Comparison of ENCODE assay signal across 8 cellular contexts in the genomic region with DNA sequence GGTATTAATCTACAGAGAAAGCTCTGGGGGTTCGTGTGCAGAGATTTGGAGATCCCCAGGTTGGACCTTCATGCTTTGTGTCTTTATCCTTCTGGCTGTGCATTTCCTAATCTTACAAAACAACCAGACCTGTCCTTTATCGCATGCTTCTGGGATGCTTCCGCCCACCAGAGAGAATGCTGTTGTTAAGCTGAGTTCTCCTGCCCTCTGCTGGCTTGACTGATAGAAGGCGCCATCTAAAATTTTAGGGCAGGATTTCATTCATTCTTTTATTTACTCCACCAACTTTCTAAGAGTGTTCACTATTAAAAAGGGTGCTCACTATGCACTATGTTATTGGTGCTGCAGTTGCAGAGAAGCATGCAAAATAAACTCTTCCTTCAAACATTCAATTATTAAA. TPM values are rescaled to one million over a fixed set of nuclear protein-coding genes. Genes with fewer than 3 reads are reported as not detected.
A peak's percentile ranks its signal among the peaks of the same experiment; 100 is the strongest.
DNase-seq lines count a peak whose midpoint lies in the region; ATAC-seq and TF ChIP-seq lines count a peak whose summit lies in the region.

No MANE protein-coding gene starts in this region.

- POLR2A ChIA-PET in IMR-90 (lab: Charles Lee; ENCODE audit: unreplicated experiment): interaction anchor here (1.7 kb wide), 1 partner anchor 360 kb away, joined by 5 read pairs; no protein-coding TSS in a partner anchor

- H3K9ac ChIP-seq in IMR-90 (ENCODE audit: low read depth, low read length): no peak overlapping the region

- H3K56ac ChIP-seq in IMR-90 (ENCODE audit: extremely low read depth, insufficient read depth, low read length): no peak overlapping the region

- no peak overlapping the region for H2AK5ac ChIP-seq in IMR-90 (ENCODE audit: low read depth, low read length)

- DNase-seq in ELR (ENCODE audit: low read depth): peak; percentile 72
- DNase-seq in IMR-90: peak; percentile 67
- DNase-seq in RPMI7951 (ENCODE audit: low read depth): peak; percentile 46
- DNase-seq in cerebellar cortex (ENCODE audit: low spot score): peak; percentile 24
- peak; percentile 87 for DNase-seq in left kidney (ENCODE audit: low read depth, low spot score)
- peak; percentile 37 for DNase-seq in stomach
- no peak for DNase-seq in activated CD4-positive, CD25-positive, alpha-beta regulatory T cell treated with anti-CD3 and anti-CD28 coated beads, Interleukin-2, amount 50 U/mL, for 72 hours

- TF ChIP-seq CTCF in IMR-90 (conservative IDR thresholded peaks at IDR 0.05; ENCODE audit: low read depth, low read length) (peak; percentile 88), stomach (IDR thresholded peaks at IDR 0.05) (peak in 5 of 7 experiments; percentile 25 to 65 (median 43))

- H4K5ac ChIP-seq in IMR-90 (ENCODE audit: low read depth, low read length): no peak overlapping the region

- H3K18ac ChIP-seq in IMR-90 (ENCODE audit: low read depth, low read length): no peak overlapping the region

- H2BK5ac ChIP-seq in IMR-90 (ENCODE audit: low read depth, low read length, poor library complexity, severe bottlenecking): no peak overlapping the region

- H3K4me1 ChIP-seq in IMR-90 (ENCODE audit: control insufficient read depth, insufficient read depth, low read length): no peaks in the 10 kb centered on the region
- peaks cover 0 to 12% (median 7%) of the 10 kb centered on the region in 4 donors for H3K4me1 ChIP-seq in stomach

- ATAC-seq in IMR-90 (ENCODE audit: low read depth) (peak; percentile 84), GM18519 (IDR thresholded peaks at IDR 0.05; ENCODE audit: low FRiP score, unreplicated experiment) (no peak)

- intact Hi-C loops in IMR-90 (cut with micrococcal nuclease): loop anchor here (1.0 to 10.0 kb wide), 6 partner anchors 35 to 834 kb away; partner anchors contain the start of gene ADIPOQ
- intact Hi-C loops in stomach (cut with DNase I; ENCODE audit: low total_unique reads): loop anchor here (10.0 kb wide), 2 partner anchors 64 to 454 kb away; no protein-coding TSS in a partner anchor

- H3K27me3 ChIP-seq in IMR-90 (ENCODE audit: control insufficient read depth, insufficient read depth, low read length) (peaks cover 34% of the 10 kb centered on the region), stomach (peaks cover 0 to 17% (median 0%) of the 10 kb centered on the region in 3 donors)

- H4K91ac ChIP-seq in IMR-90 (ENCODE audit: insufficient read depth, low read depth, low read length): no peak overlapping the region

- CTCF ChIA-PET in IMR-90 (lab: Yijun Ruan, JAX): interaction anchor here (0.7 to 8.4 kb wide), 30 partner anchors 8 to 1548 kb away, joined by 3 to 168 read pairs (median 4); partner anchors contain the start of genes MASP1 and SST

- no peaks in the 10 kb centered on the region; the same call in 1 of the 2 replicates for H3K9me1 ChIP-seq in IMR-90 (ENCODE audit: insufficient read depth, low read length)

- WGBS in IMR-90 (ENCODE audit: extremely low coverage in 2 of 2, insufficient read length in 1 of 2), 2 experiments: no CpG with 5 or more reads among the region's 4 CpGs
- WGBS in stomach, 5 donors: 1 to 8% (median 5%) methylated on average over 4 of the region's 4 CpGs

- H3K27ac ChIP-seq in IMR-90 (ENCODE audit: insufficient read depth, low read length) (no peak overlapping the region), stomach (no peak overlapping the region)

- in situ Hi-C loops in IMR-90 (cut with MboI; ENCODE audit: low sequenced_read_pairs): loop anchor here (5.0 kb wide), 2 partner anchors 362 to 452 kb away; no protein-coding TSS in a partner anchor

- H4K20me1 ChIP-seq in IMR-90 (ENCODE audit: insufficient read depth, low read length): no peaks in the 10 kb centered on the region

- dilution Hi-C loops in IMR-90 (cut with HindIII; ENCODE audit: low sequenced_read_pairs, unreplicated experiment): loop anchor here (25.0 kb wide), 2 partner anchors 367 to 467 kb away; no protein-coding TSS in a partner anchor

- H3K79me1 ChIP-seq in IMR-90 (ENCODE audit: low read depth in 1 of 2, low read length in 2 of 2): no peaks in the 10 kb centered on the region

- TF ChIP-seq POLR2A in IMR-90 (IDR thresholded peaks at IDR 0.05; ENCODE audit: low read depth, low read length): no peak
- no peak for TF ChIP-seq POLR2A in stomach (IDR thresholded peaks at IDR 0.05)

- no peak overlapping the region for H4K8ac ChIP-seq in IMR-90 (ENCODE audit: low read depth in 2 of 2, low read length in 2 of 2)

- no peak overlapping the region for H2AFZ ChIP-seq in IMR-90 (replicated peaks; ENCODE audit: low read length, poor library complexity)

- peak; percentile 88 for TF ChIP-seq RAD21 in IMR-90 (IDR thresholded peaks at IDR 0.05; ENCODE audit: low read length)

- no peak overlapping the region for H2BK120ac ChIP-seq in IMR-90 (ENCODE audit: low read depth, low read length)

- no peak overlapping the region for H2BK15ac ChIP-seq in IMR-90 (ENCODE audit: low read depth, low read length)

- BruUV-seq in IMR-90 (replicated peaks; lab: Mats Ljungman, UMichigan): no TSS peak

- H2BK20ac ChIP-seq in IMR-90 (ENCODE audit: low read depth, low read length): no peak overlapping the region

- H2AK9ac ChIP-seq in IMR-90 (replicated peaks; ENCODE audit: low read depth, low read length, poor library complexity): no peak overlapping the region

- H3K14ac ChIP-seq in IMR-90 (replicated peaks; ENCODE audit: low read depth, low read length): no peak overlapping the region

- H3K36me3 ChIP-seq in IMR-90 (ENCODE audit: control insufficient read depth, insufficient read depth, low read length) (no peaks in the 10 kb centered on the region), stomach (no peaks in the 10 kb centered on the region)

- H3K4ac ChIP-seq in IMR-90 (ENCODE audit: low read depth, low read length): no peak overlapping the region

- H3K4me3 ChIP-seq in IMR-90 (ENCODE audit: insufficient read depth, low read depth, low read length): no peak overlapping the region
- H3K4me3 ChIP-seq in stomach: no peak overlapping the region

- H3K4me2 ChIP-seq in IMR-90 (ENCODE audit: low read depth, low read length): no peak overlapping the region

- H3K23ac ChIP-seq in IMR-90 (ENCODE audit: low read depth, low read length): no peak overlapping the region

- H3K9me3 ChIP-seq in IMR-90 (ENCODE audit: control insufficient read depth, insufficient read depth, low read length): no peaks in the 10 kb centered on the region
- no peaks in the 10 kb centered on the region for H3K9me3 ChIP-seq in stomach

- no peak for TF ChIP-seq EP300 in stomach (IDR thresholded peaks at IDR 0.05)

TF ChIP-seq in IMR-90, 13 proteins besides CTCF, POLR2A, EP300 and RAD21:
- TF ChIP-seq NFE2L2 (IDR thresholded peaks at IDR 0.05; ENCODE audit: low read depth, low read length) (no peak), SMC3 (IDR thresholded peaks at IDR 0.05; ENCODE audit: low read depth, low read length) (peak; percentile 92), CEBPB (IDR thresholded peaks at IDR 0.05; ENCODE audit: low read depth, low read length) (no peak)
- TF ChIP-seq, protein P1, sequence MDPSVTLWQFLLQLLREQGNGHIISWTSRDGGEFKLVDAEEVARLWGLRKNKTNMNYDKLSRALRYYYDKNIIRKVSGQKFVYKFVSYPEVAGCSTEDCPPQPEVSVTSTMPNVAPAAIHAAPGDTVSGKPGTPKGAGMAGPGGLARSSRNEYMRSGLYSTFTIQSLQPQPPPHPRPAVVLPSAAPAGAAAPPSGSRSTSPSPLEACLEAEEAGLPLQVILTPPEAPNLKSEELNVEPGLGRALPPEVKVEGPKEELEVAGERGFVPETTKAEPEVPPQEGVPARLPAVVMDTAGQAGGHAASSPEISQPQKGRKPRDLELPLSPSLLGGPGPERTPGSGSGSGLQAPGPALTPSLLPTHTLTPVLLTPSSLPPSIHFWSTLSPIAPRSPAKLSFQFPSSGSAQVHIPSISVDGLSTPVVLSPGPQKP (IDR thresholded peaks at IDR 0.05; ENCODE audit: borderline replicate concordance, low read depth, low read length): no peak

RNA-seq across cellular contexts. Expression of gene SST, which starts 8.7 kb away (rescaled TPM):
- total RNA-seq in IMR-90 (2012; rRNA removed): not detected in 2 replicates
- polyA plus RNA-seq in IMR-90 (2012; rRNA removed): not detected in 2 replicates
- polyA plus RNA-seq in IMR-90 (2012; cell fraction: cytosol; rRNA removed): not detected in 2 replicates
- not detected in 2 replicates for polyA plus RNA-seq in IMR-90 (2012; cell fraction: nucleus; rRNA removed; ENCODE audit: low replicate concordance)
- total RNA-seq in RPMI7951 (2014; rRNA removed; shearing (Covaris generic)): not detected in 2 replicates
- total RNA-seq in stomach: 100 to 1,000 TPM in 2 of 5 donors, 10 to 100 TPM in 1, 1 to 10 TPM in 1, not detected in 1; 1.3 to 331 (median 111) TPM
- polyA plus RNA-seq in stomach: 100 to 1,000 TPM; 142 to 677 (median 204) TPM

RNA-seq across cellular contexts. Expression of gene RTP2, which starts 23.5 kb away (rescaled TPM):
- not detected in 2 replicates for total RNA-seq in IMR-90 (2012; rRNA removed)
- not detected in 2 replicates for polyA plus RNA-seq in IMR-90 (2012; rRNA removed)
- not detected in 2 replicates for polyA plus RNA-seq in IMR-90 (2012; cell fraction: cytosol; rRNA removed)
- polyA plus RNA-seq in IMR-90 (2012; cell fraction: nucleus; rRNA removed; ENCODE audit: low replicate concordance): not detected in 2 replicates
- total RNA-seq in RPMI7951 (2014; rRNA removed; shearing (Covaris generic)): not detected in 2 replicates
- not detected for total RNA-seq in stomach
- polyA plus RNA-seq in stomach: not detected
